Comparison of ENCODE assay signal across 29 cellular contexts in the genomic region with DNA sequence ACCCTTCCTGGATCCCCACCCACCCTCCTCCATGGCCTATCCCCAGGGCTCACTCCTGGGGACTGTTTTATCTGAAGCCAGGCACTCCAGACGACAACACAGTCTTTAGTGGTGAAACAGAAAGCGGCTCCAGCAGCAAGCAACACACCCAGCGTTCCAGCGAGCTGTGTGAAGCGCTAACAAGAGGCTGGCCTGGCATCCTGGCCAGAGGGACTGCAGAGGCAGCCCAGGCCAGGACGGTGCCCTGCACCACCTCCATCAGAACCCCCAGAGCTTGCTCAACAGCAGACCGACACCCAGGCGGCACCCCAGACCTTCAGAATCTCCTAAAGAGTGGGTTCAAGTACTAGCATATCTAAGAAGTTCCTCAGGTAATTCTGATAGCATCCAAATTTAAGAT. TPM values are rescaled to one million over a fixed set of nuclear protein-coding genes. Genes with fewer than 3 reads are reported as not detected.
"Had no signal": no experiment of that assay in that cellular context is flagged by ENCODE, and none has a peak within 500 bp of the region (broad histone marks: within the 10 kb centered on the region; RNA-seq: fewer than 3 reads in every experiment).

No MANE protein-coding gene starts in this region.

- H3K9me3 ChIP-seq: body of pancreas, colonic mucosa had no signal

- H3K4me1 ChIP-seq: body of pancreas, colonic mucosa, foreskin keratinocyte had no signal

- H3K9me3 Mint-ChIP-seq: activated CD4-positive, alpha-beta memory T cell treated with anti-CD3 and anti-CD28 coated beads, Interleukin-2, amount 10 ng/mL, durations not matched to agents 7 days and 5 days; activated CD4-positive, alpha-beta T cell treated with anti-CD3 and anti-CD28 coated beads, Interleukin-2, amount 10 ng/mL, durations not matched to agents 7 days and 5 days; activated T-cell treated with anti-CD3 and anti-CD28 coated beads, Interleukin-2, amount 50 U/mL, for 24 hours; activated T-cell treated with anti-CD3 and anti-CD28 coated beads, Interleukin-2, amount 50 U/mL, for 72 hours; dendritic cell treated with granulocyte-macrophage colony-stimulating factor and Interleukin-4, amounts not matched to agents 40 ng/mL and 50 ng/mL, for 4 days; endodermal cell; WTC11 had no signal

- H3K27ac Mint-ChIP-seq: activated CD4-positive, alpha-beta memory T cell treated with anti-CD3 and anti-CD28 coated beads, Interleukin-2, amount 10 ng/mL, durations not matched to agents 7 days and 5 days; activated CD4-positive, alpha-beta T cell treated with anti-CD3 and anti-CD28 coated beads, Interleukin-2, amount 10 ng/mL, durations not matched to agents 7 days and 5 days; activated naive CD8-positive, alpha-beta T cell; activated T-cell treated with anti-CD3 and anti-CD28 coated beads, Interleukin-2, amount 50 U/mL, for 24 hours; activated T-cell treated with anti-CD3 and anti-CD28 coated beads, Interleukin-2, amount 50 U/mL, for 72 hours; dendritic cell treated with granulocyte-macrophage colony-stimulating factor and Interleukin-4, amounts not matched to agents 40 ng/mL and 50 ng/mL, for 4 days; endodermal cell; WTC11 had no signal

- DNase-seq: activated CD4-positive, alpha-beta memory T cell treated with anti-CD3 and anti-CD28 coated beads, Interleukin-2, amount 10 ng/mL, durations not matched to agents 7 days and 5 days; activated CD4-positive, alpha-beta T cell treated with anti-CD3 and anti-CD28 coated beads for 1 hour; activated CD4-positive, alpha-beta T cell treated with anti-CD3 and anti-CD28 coated beads for 4 hours; activated CD4-positive, alpha-beta T cell treated with anti-CD3 and anti-CD28 coated beads, Interleukin-2, amount 10 ng/mL, durations not matched to agents 7 days and 5 days; activated CD4-positive, alpha-beta T cell treated with anti-CD3 and anti-CD28 coated beads, Interleukin-2, amount 50 U/mL, for 4 hours; activated CD8-positive, alpha-beta memory T cell treated with anti-CD3 and anti-CD28 coated beads, Interleukin-2, amount 50 U/mL, for 48 hours; activated gamma-delta T cell; activated naive CD4-positive, alpha-beta T cell; activated naive CD4-positive, alpha-beta T cell treated with anti-CD3 and anti-CD28 coated beads, Interleukin-2, amount 50 U/mL, for 16 hours; activated T-cell treated with anti-CD3 and anti-CD28 coated beads for 4 hours; activated T-cell treated with anti-CD3 and anti-CD28 coated beads, Interleukin-2, amount 50 U/mL, for 24 hours; activated T-cell treated with anti-CD3 and anti-CD28 coated beads, Interleukin-2, amount 50 U/mL, for 72 hours; amniotic stem cell; anterior cingulate cortex; body of pancreas; central memory CD4-positive, alpha-beta T cell; cerebellar nuclear complex; colonic mucosa; dorsolateral prefrontal cortex; effector memory CD4-positive, alpha-beta T cell; foreskin keratinocyte; T-helper 2 cell had no signal

- H3K4me3 Mint-ChIP-seq: activated CD4-positive, alpha-beta memory T cell treated with anti-CD3 and anti-CD28 coated beads, Interleukin-2, amount 10 ng/mL, durations not matched to agents 7 days and 5 days; activated CD4-positive, alpha-beta T cell treated with anti-CD3 and anti-CD28 coated beads, Interleukin-2, amount 10 ng/mL, durations not matched to agents 7 days and 5 days; activated naive CD8-positive, alpha-beta T cell; activated T-cell treated with anti-CD3 and anti-CD28 coated beads, Interleukin-2, amount 50 U/mL, for 24 hours; activated T-cell treated with anti-CD3 and anti-CD28 coated beads, Interleukin-2, amount 50 U/mL, for 72 hours; dendritic cell treated with granulocyte-macrophage colony-stimulating factor and Interleukin-4, amounts not matched to agents 40 ng/mL and 50 ng/mL, for 4 days; endodermal cell; WTC11 had no signal

- H3K27ac ChIP-seq: body of pancreas, colonic mucosa, dorsolateral prefrontal cortex, foreskin keratinocyte, VCaP had no signal

- ATAC-seq: activated T-cell treated with anti-CD3 and anti-CD28 coated beads, Interleukin-2, amount 50 U/mL, for 72 hours; body of pancreas; esophagus mucosa; foreskin keratinocyte; WTC11 had no signal

- H3K27me3 ChIP-seq: body of pancreas, colonic mucosa had no signal

- H3K4me3 ChIP-seq: body of pancreas, colonic mucosa, dorsolateral prefrontal cortex had no signal

- H3K36me3 ChIP-seq: colonic mucosa had no signal

- H3K4me1 Mint-ChIP-seq: activated CD4-positive, alpha-beta memory T cell treated with anti-CD3 and anti-CD28 coated beads, Interleukin-2, amount 10 ng/mL, durations not matched to agents 7 days and 5 days; activated CD4-positive, alpha-beta T cell treated with anti-CD3 and anti-CD28 coated beads, Interleukin-2, amount 10 ng/mL, durations not matched to agents 7 days and 5 days had no signal

RNA-seq across cellular contexts. Expression of a gene that starts 2.0 kb away (rescaled TPM):
- total RNA-seq: activated CD4-positive, alpha-beta memory T cell treated with anti-CD3 and anti-CD28 coated beads, Interleukin-2, amount 10 ng/mL, durations not matched to agents 7 days and 5 days; activated CD4-positive, alpha-beta T cell treated with anti-CD3 and anti-CD28 coated beads, Interleukin-2, amount 10 ng/mL, durations not matched to agents 7 days and 5 days; activated T-cell treated with anti-CD3 and anti-CD28 coated beads, Interleukin-2, amount 50 U/mL, for 72 hours; foreskin keratinocyte; T-helper 1 cell treated with Interleukin-12 subunit alpha and Interleukin-12 subunit beta and Interleukin-4 antibody, amounts not matched to agents 30 ng/mL and 1 ng/mL, for 36 hours had no signal
